Comparison of ENCODE assay signal across 12 cellular contexts in the genomic region with DNA sequence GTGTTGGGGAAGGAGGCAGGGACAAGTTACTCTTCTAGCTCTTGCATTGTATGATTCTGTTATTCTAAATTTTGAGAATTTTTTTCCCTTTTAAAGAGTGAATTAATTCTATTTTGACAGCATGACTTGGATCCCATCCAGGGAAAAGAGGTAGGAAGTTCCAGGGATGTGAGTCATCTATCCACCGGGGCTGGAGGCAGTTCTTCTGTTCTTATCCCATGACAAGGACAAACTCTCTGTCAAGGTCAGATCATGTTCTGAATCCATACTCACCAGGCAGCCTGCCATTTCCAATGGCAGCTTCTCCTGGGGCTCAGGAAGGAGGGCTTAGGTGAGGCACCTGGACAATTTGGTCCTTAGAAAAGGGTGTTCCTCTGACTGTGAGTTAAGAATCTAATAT.
DNase-seq lines count a peak whose midpoint lies in the region; ATAC-seq and TF ChIP-seq lines count a peak whose summit lies in the region.
"Had no signal": no experiment of that assay in that cellular context is flagged by ENCODE, and none has a peak within 500 bp of the region (broad histone marks: within the 10 kb centered on the region; RNA-seq: fewer than 3 reads in every experiment).

No MANE protein-coding gene starts in this region.

- TF ChIP-seq CTCF in breast epithelium (IDR thresholded peaks at IDR 0.05) (no peak), kidney epithelial cell (IDR thresholded peaks at IDR 0.05; ENCODE audit: insufficient read depth, low read length, poor library complexity, severe bottlenecking) (no peak)

- peaks cover 5% of the 10 kb centered on the region for H3K4me1 Mint-ChIP-seq in activated T-helper 1 cell treated with anti-CD3 and anti-CD28 coated beads, Interleukin-12 subunit alpha, Interleukin-12 subunit beta, Interleukin-2, Interleukin-4 antibody, amounts not matched to agents 30 ng/mL and 10 ng/mL and 1 ng/mL, durations not matched to agents 14 hours and 24 hours and 36 hours (ENCODE audit: low read depth)
- peaks cover 9% of the 10 kb centered on the region for H3K4me1 Mint-ChIP-seq in activated naive CD8-positive, alpha-beta T cell treated with anti-CD3 and anti-CD28 coated beads for 36 hours

- no peak overlapping the region for H3K4me3 Mint-ChIP-seq in activated T-helper 1 cell treated with anti-CD3 and anti-CD28 coated beads, Interleukin-12 subunit alpha, Interleukin-12 subunit beta, Interleukin-2, Interleukin-4 antibody, amounts not matched to agents 30 ng/mL and 10 ng/mL and 1 ng/mL, durations not matched to agents 14 hours and 24 hours and 36 hours
- H3K4me3 Mint-ChIP-seq in activated naive CD8-positive, alpha-beta T cell treated with anti-CD3 and anti-CD28 coated beads for 36 hours: no peak overlapping the region
- H3K4me3 Mint-ChIP-seq: activated CD4-positive, alpha-beta T cell treated with anti-CD3 and anti-CD28 coated beads, Interleukin-2, amount 10 ng/mL, durations not matched to agents 7 days and 5 days had no signal

- no peak overlapping the region for H3K4me3 ChIP-seq in breast epithelium
- no peak overlapping the region for H3K4me3 ChIP-seq in kidney epithelial cell (ENCODE audit: low read depth, low read length)
- H3K4me3 ChIP-seq: spleen had no signal

- intact Hi-C loops in breast epithelium (cut with DNase I; ENCODE audit: low total_unique reads): no loop called here
- intact Hi-C loops in activated T-helper 1 cell treated with anti-CD3 and anti-CD28 coated beads, Interleukin-12 subunit alpha, Interleukin-12 subunit beta, Interleukin-2, Interleukin-4 antibody, amounts not matched to agents 30 ng/mL and 10 ng/mL and 1 ng/mL, durations not matched to agents 14 hours and 24 hours and 36 hours (cut with micrococcal nuclease): no loop called here

- no peaks in the 10 kb centered on the region for H3K36me3 ChIP-seq in breast epithelium
- no peaks in the 10 kb centered on the region for H3K36me3 ChIP-seq in kidney epithelial cell (ENCODE audit: control insufficient read depth, insufficient read depth, low read length)
- H3K36me3 ChIP-seq: spleen had no signal

- TF ChIP-seq POLR2A in breast epithelium (IDR thresholded peaks at IDR 0.05): no peak

- peak overlapping the region; percentile 23 to 72 for H3K27ac ChIP-seq in breast epithelium
- H3K27ac ChIP-seq: spleen had no signal

- peaks cover 0 to 10% of the 10 kb centered on the region in 2 donors for H3K9me3 ChIP-seq in breast epithelium

- peaks cover 3% of the 10 kb centered on the region for H3K9me3 Mint-ChIP-seq in activated T-helper 1 cell treated with anti-CD3 and anti-CD28 coated beads, Interleukin-12 subunit alpha, Interleukin-12 subunit beta, Interleukin-2, Interleukin-4 antibody, amounts not matched to agents 30 ng/mL and 10 ng/mL and 1 ng/mL, durations not matched to agents 14 hours and 24 hours and 36 hours
- peaks cover 1% of the 10 kb centered on the region for H3K9me3 Mint-ChIP-seq in activated naive CD8-positive, alpha-beta T cell treated with anti-CD3 and anti-CD28 coated beads for 36 hours

- no peaks in the 10 kb centered on the region for H3K36me3 Mint-ChIP-seq in activated T-helper 1 cell treated with anti-CD3 and anti-CD28 coated beads, Interleukin-12 subunit alpha, Interleukin-12 subunit beta, Interleukin-2, Interleukin-4 antibody, amounts not matched to agents 30 ng/mL and 10 ng/mL and 1 ng/mL, durations not matched to agents 14 hours and 24 hours and 36 hours (ENCODE audit: low read depth)
- H3K36me3 Mint-ChIP-seq in activated naive CD8-positive, alpha-beta T cell treated with anti-CD3 and anti-CD28 coated beads for 36 hours: peaks cover 5% of the 10 kb centered on the region

- no peaks in the 10 kb centered on the region for H3K4me1 ChIP-seq in breast epithelium

- ATAC-seq in HG03025 (IDR thresholded peaks at IDR 0.05; ENCODE audit: low FRiP score, unreplicated experiment): no peak

- H3K27me3 ChIP-seq in breast epithelium (peaks cover 0 to 43% of the 10 kb centered on the region in 2 donors), kidney epithelial cell (ENCODE audit: control insufficient read depth, insufficient read depth, low read length) (no peaks in the 10 kb centered on the region)

- peaks cover 6% of the 10 kb centered on the region for H3K27me3 Mint-ChIP-seq in activated T-helper 1 cell treated with anti-CD3 and anti-CD28 coated beads, Interleukin-12 subunit alpha, Interleukin-12 subunit beta, Interleukin-2, Interleukin-4 antibody, amounts not matched to agents 30 ng/mL and 10 ng/mL and 1 ng/mL, durations not matched to agents 14 hours and 24 hours and 36 hours (ENCODE audit: insufficient read depth)
- no peaks in the 10 kb centered on the region for H3K27me3 Mint-ChIP-seq in activated naive CD8-positive, alpha-beta T cell treated with anti-CD3 and anti-CD28 coated beads for 36 hours

- no peak overlapping the region for H3K27ac Mint-ChIP-seq in activated T-helper 1 cell treated with anti-CD3 and anti-CD28 coated beads, Interleukin-12 subunit alpha, Interleukin-12 subunit beta, Interleukin-2, Interleukin-4 antibody, amounts not matched to agents 30 ng/mL and 10 ng/mL and 1 ng/mL, durations not matched to agents 14 hours and 24 hours and 36 hours
- H3K27ac Mint-ChIP-seq in activated naive CD8-positive, alpha-beta T cell treated with anti-CD3 and anti-CD28 coated beads for 36 hours: no peak overlapping the region
- H3K27ac Mint-ChIP-seq: activated CD4-positive, alpha-beta T cell treated with anti-CD3 and anti-CD28 coated beads, Interleukin-2, amount 10 ng/mL, durations not matched to agents 7 days and 5 days had no signal

- DNase-seq in A172 (ENCODE audit: low spot score) (peak; percentile 84), HT1080 (ENCODE audit: low read depth) (peak; percentile 75), breast epithelium (ENCODE audit: low spot score in 2 of 2) (peak in 1 of 2 donors; percentile 19), kidney epithelial cell (ENCODE audit: low read depth) (peak; percentile 39), cerebellum (ENCODE audit: low spot score) (no peak)
- no peak for DNase-seq in activated T-helper 1 cell treated with anti-CD3 and anti-CD28 coated beads, Interleukin-12 subunit alpha, Interleukin-12 subunit beta, Interleukin-2, Interleukin-4 antibody, amounts not matched to agents 30 ng/mL and 10 ng/mL and 1 ng/mL, durations not matched to agents 14 hours and 24 hours and 36 hours (ENCODE audit: low spot score)
- DNase-seq in activated naive CD8-positive, alpha-beta T cell treated with anti-CD3 and anti-CD28 coated beads for 36 hours: no peak
- DNase-seq: activated CD4-positive, alpha-beta T cell treated with anti-CD3 and anti-CD28 coated beads, Interleukin-2, amount 10 ng/mL, durations not matched to agents 7 days and 5 days; NCI-H2081 treated with DMSO at 0.1 percent for 48 hours; SHP77; spleen had no signal

Comparison
In these comparisons a context has a peak if more than half of its experiments do, and no peak if none do; other contexts are left out.
1. DNase-seq: peak in A172 (single experiment), HT1080 (single experiment) and kidney epithelial cell (single experiment); none in cerebellum (single experiment), activated T-helper 1 cell treated with anti-CD3 and anti-CD28 coated beads, Interleukin-12 subunit alpha, Interleukin-12 subunit beta, Interleukin-2, Interleukin-4 antibody, amounts not matched to agents 30 ng/mL and 10 ng/mL and 1 ng/mL, durations not matched to agents 14 hours and 24 hours and 36 hours (single experiment) and activated naive CD8-positive, alpha-beta T cell treated with anti-CD3 and anti-CD28 coated beads for 36 hours (single experiment).